Comparison of ENCODE assay signal across 14 cellular contexts in genomic region chr10:15211464-15211979, GRCh38. TPM values are rescaled to one million over a fixed set of nuclear protein-coding genes. Genes with fewer than 3 reads are reported as not detected.
DNase-seq lines count a peak whose midpoint lies in the region; ATAC-seq and TF ChIP-seq lines count a peak whose summit lies in the region.
"Had no signal": no experiment of that assay in that cellular context is flagged by ENCODE, and none has a peak within 500 bp of the region (broad histone marks: within the 10 kb centered on the region; RNA-seq: fewer than 3 reads in every experiment).

No MANE protein-coding gene starts in this region.

- no peak overlapping the region for H3K4me3 Mint-ChIP-seq in activated T-helper 17 cell treated with anti-CD3 and anti-CD28 coated beads, Interleukin-2, amount 50 U/mL, for 72 hours

- H3K4me1 Mint-ChIP-seq in activated T-helper 17 cell treated with anti-CD3 and anti-CD28 coated beads, Interleukin-2, amount 50 U/mL, for 72 hours = peaks cover 18% of the 10 kb centered on the region

- H3K27me3 Mint-ChIP-seq in activated T-helper 17 cell treated with anti-CD3 and anti-CD28 coated beads, Interleukin-2, amount 50 U/mL, for 72 hours = no peaks in the 10 kb centered on the region

- no peak overlapping the region for H3K27ac Mint-ChIP-seq in activated T-helper 17 cell treated with anti-CD3 and anti-CD28 coated beads, Interleukin-2, amount 50 U/mL, for 72 hours

- H2AK5ac ChIP-seq in neuronal stem cell (ENCODE audit: low read depth, low read length) = no peak overlapping the region

- H3K9me3 ChIP-seq in tibial artery = no peaks in the 10 kb centered on the region
- no peaks in the 10 kb centered on the region for H3K9me3 ChIP-seq in neuronal stem cell (replicated peaks in 1 of 2; ENCODE audit: control insufficient read depth in 2 of 2, insufficient read depth in 1 of 2, low read depth in 1 of 2, low read length in 2 of 2)
- H3K9me3 ChIP-seq: left ventricle myocardium inferior had no signal

- H3K14ac ChIP-seq in neuronal stem cell (ENCODE audit: low read length) = no peak overlapping the region

- H3K4me1 ChIP-seq in tibial artery (no peaks in the 10 kb centered on the region), neuronal stem cell (ENCODE audit: control insufficient read depth in 2 of 2, insufficient read depth in 1 of 2, low read depth in 1 of 2, low read length in 2 of 2) (peaks cover 0 to 1% of the 10 kb centered on the region in 2 donors)
- H3K4me1 ChIP-seq: parathyroid adenoma had no signal

- no peak overlapping the region for H3K9ac ChIP-seq in neuronal stem cell (ENCODE audit: low read depth, low read length, poor library complexity)
- H3K9ac ChIP-seq: parathyroid adenoma had no signal

- peaks cover 16% of the 10 kb centered on the region for H3K36me3 Mint-ChIP-seq in activated T-helper 17 cell treated with anti-CD3 and anti-CD28 coated beads, Interleukin-2, amount 50 U/mL, for 72 hours (ENCODE audit: low read depth)

- intact Hi-C loops in tibial artery (cut with DNase I; ENCODE audit: low total_unique reads) = loop anchor here (10.0 kb wide), 1 partner anchor 163 kb away; the partner anchor contains the start of gene FAM171A1

- no peak overlapping the region for H3K23ac ChIP-seq in neuronal stem cell (ENCODE audit: low read depth, low read length, poor library complexity)

- no peak overlapping the region for H2BK120ac ChIP-seq in neuronal stem cell (ENCODE audit: low read depth, low read length)

- no peak overlapping the region for H4K8ac ChIP-seq in neuronal stem cell (ENCODE audit: low read depth, low read length)

- H3K4me3 ChIP-seq in foreskin fibroblast (ENCODE audit: low read depth in 1 of 2, low read length in 2 of 2) = no peak overlapping the region
- no peak overlapping the region for H3K4me3 ChIP-seq in tibial artery
- H3K4me3 ChIP-seq in neuronal stem cell (ENCODE audit: low read length in 2 of 2) = no peak overlapping the region
- H3K4me3 ChIP-seq: left ventricle myocardium inferior had no signal

- no CpG with 5 or more reads among the region's 6 CpGs for WGBS in neuronal stem cell (ENCODE audit: extremely low coverage in 2 of 2, insufficient read length in 2 of 2, insufficient replicate concordance in 1 of 2), 2 donors

- no peak overlapping the region for H3K4ac ChIP-seq in neuronal stem cell (ENCODE audit: low read length)

- no peak overlapping the region for H2BK5ac ChIP-seq in neuronal stem cell (ENCODE audit: low read length)

- H2BK12ac ChIP-seq in neuronal stem cell (ENCODE audit: low read length) = no peak overlapping the region

- TF ChIP-seq CTCF in foreskin fibroblast (IDR thresholded peaks at IDR 0.05; ENCODE audit: low read depth, low read length) (no peak), tibial artery (IDR thresholded peaks at IDR 0.05) (no peak)

- peak; percentile 73 for DNase-seq in AG08396 (ENCODE audit: low spot score)
- DNase-seq in GM04504 (ENCODE audit: low read depth) = peak; percentile 63
- peak; percentile 42 to 67 for DNase-seq in foreskin fibroblast
- no peak for DNase-seq in COLO829 (ENCODE audit: low spot score)
- DNase-seq in tibial artery = no peak
- no peak for DNase-seq in neuronal stem cell (ENCODE audit: low spot score)
- DNase-seq: activated T-cell treated with anti-CD3 and anti-CD28 coated beads, Interleukin-2, amount 50 U/mL, for 48 hours; DMS153; left ventricle myocardium inferior; OCI-M1; stimulated activated naive CD8-positive, alpha-beta T cell treated with anti-CD3 and anti-CD28 coated beads, Interleukin-15, Interleukin-2, amounts not matched to agents 100 U/mL and 50 U/mL, for 24 hours had no signal

- no peak overlapping the region for H2AFZ ChIP-seq in neuronal stem cell (ENCODE audit: low read length)
- H2AFZ ChIP-seq: parathyroid adenoma had no signal

- no peak overlapping the region for H2BK15ac ChIP-seq in neuronal stem cell (ENCODE audit: low read length)

- H3K27me3 ChIP-seq in tibial artery (no peaks in the 10 kb centered on the region), neuronal stem cell (ENCODE audit: control insufficient read depth in 3 of 3, insufficient read depth in 3 of 3, low read depth in 1 of 3, low read length in 3 of 3) (no peaks in the 10 kb centered on the region)

- no peak overlapping the region for H3K4me2 ChIP-seq in neuronal stem cell (ENCODE audit: insufficient read depth, low read length, poor library complexity, severe bottlenecking)

- H3K18ac ChIP-seq in neuronal stem cell (ENCODE audit: low read length) = no peak overlapping the region

- H3K9me3 Mint-ChIP-seq in activated T-helper 17 cell treated with anti-CD3 and anti-CD28 coated beads, Interleukin-2, amount 50 U/mL, for 72 hours = peaks cover 2% of the 10 kb centered on the region

- ATAC-seq in activated T-helper 17 cell treated with anti-CD3 and anti-CD28 coated beads, Interleukin-2, amount 50 U/mL, for 72 hours (replicated peaks) = peak; percentile 49
- ATAC-seq in GM18858 (IDR thresholded peaks at IDR 0.05; ENCODE audit: unreplicated experiment) = no peak
- ATAC-seq: stimulated activated naive CD8-positive, alpha-beta T cell treated with anti-CD3 and anti-CD28 coated beads, Interleukin-15, Interleukin-2, amounts not matched to agents 100 U/mL and 50 U/mL, for 24 hours had no signal

- no peak overlapping the region for H4K91ac ChIP-seq in neuronal stem cell (ENCODE audit: low read depth, low read length, poor library complexity)

- peaks cover 2% of the 10 kb centered on the region for H3K79me1 ChIP-seq in neuronal stem cell (ENCODE audit: low read depth, low read length)

- H3K36me3 ChIP-seq in tibial artery = peaks cover 0 to 12% (median 10%) of the 10 kb centered on the region in 3 donors
- H3K36me3 ChIP-seq in neuronal stem cell (replicated peaks in 1 of 2; ENCODE audit: control insufficient read depth in 2 of 2, insufficient read depth in 2 of 2, low read length in 2 of 2) = peaks cover 3 to 37% of the 10 kb centered on the region in 2 donors

- H3K27ac ChIP-seq in tibial artery (no peak overlapping the region), neuronal stem cell (replicated peaks; ENCODE audit: low read length) (no peak overlapping the region)
- H3K27ac ChIP-seq: left ventricle myocardium inferior, parathyroid adenoma had no signal

RNA-seq across cellular contexts. Expression of gene NMT2, which starts 43.0 kb away (rescaled TPM):
- total RNA-seq in activated T-helper 17 cell treated with anti-CD3 and anti-CD28 coated beads, Interleukin-2, amount 50 U/mL, for 72 hours = 10 to 100 TPM; 18.4 to 35.6 TPM
- 21.4 TPM for polyA plus RNA-seq in neuronal stem cell (2013, experiment 1 of 2)
- polyA plus RNA-seq in neuronal stem cell (2013, experiment 2 of 2) = 22.7 TPM

Comparison
In these comparisons a context has a peak if more than half of its experiments do, and no peak if none do; other contexts are left out.
1. DNase-seq: peak in AG08396 (single experiment), GM04504 (single experiment) and foreskin fibroblast (2 of 2); none in COLO829 (single experiment), tibial artery (0 of 2) and neuronal stem cell (single experiment).